ENCODE assay signal across 1 cellular context in the genomic region with DNA sequence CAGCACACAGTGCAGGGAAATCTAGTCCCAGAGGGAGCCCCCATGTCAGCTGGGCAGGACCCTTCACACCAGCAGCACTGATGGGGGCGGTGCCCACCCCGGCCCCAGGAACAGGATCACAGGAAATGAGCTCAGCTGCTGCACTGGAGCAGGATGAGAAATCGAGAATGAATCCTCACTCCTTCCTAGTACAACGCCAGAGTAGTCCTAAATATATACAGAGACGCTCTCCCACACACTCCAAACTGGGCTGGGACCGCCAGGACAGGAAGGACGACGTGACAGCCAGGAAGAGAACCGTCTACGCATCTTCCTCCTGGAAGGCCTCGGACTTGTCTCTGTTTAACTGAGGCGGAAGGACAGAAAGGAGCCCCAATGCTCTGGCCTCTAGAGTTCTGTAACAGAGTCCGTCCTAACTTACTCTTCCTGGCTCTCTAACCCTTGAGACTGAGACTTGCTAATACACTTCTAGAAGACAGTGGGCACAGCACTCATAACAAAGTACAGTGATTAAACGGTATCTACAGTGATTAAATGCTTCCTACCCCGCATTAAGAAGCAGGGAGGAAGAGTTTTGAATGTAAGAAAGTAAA.
TF ChIP-seq lines count a peak whose summit lies in the region.

No MANE protein-coding gene starts in this region.

TF ChIP-seq in GM23338, 12 proteins besides CTCF, POLR2A, EP300 and RAD21 (continued from another document):
- TF ChIP-seq ZNF462 (CRISPR knock-in tag; IDR thresholded peaks at IDR 0.05) (no peak), ETS1 (IDR thresholded peaks at IDR 0.05) (no peak), ZNF331 (CRISPR knock-in tag; IDR thresholded peaks at IDR 0.05; ENCODE audit: low read depth) (no peak), STAT1 (IDR thresholded peaks at IDR 0.05; ENCODE audit: unreplicated experiment) (no peak), NANOG (IDR thresholded peaks at IDR 0.05; ENCODE audit: borderline replicate concordance) (no peak), EZH2 (IDR thresholded peaks at IDR 0.05; ENCODE audit: low read depth, unreplicated experiment) (no peak)
TF ChIP-seq in GM23338: peak in this region for 0.
